Comparison of ENCODE assay signal across 23 cellular contexts in genomic region chr19:33872445-33873320, GRCh38.
A peak's percentile ranks its signal among the peaks of the same experiment; 100 is the strongest.
DNase-seq lines count a peak whose midpoint lies in the region.
"Had no signal": no experiment of that assay in that cellular context is flagged by ENCODE, and none has a peak within 500 bp of the region (broad histone marks: within the 10 kb centered on the region; RNA-seq: fewer than 3 reads in every experiment).

No MANE protein-coding gene starts in this region.

- H2BK5ac ChIP-seq in trophoblast cell (ENCODE audit: low read depth, low read length, poor library complexity): no peak overlapping the region
- H2BK5ac ChIP-seq in mesendoderm (ENCODE audit: low read length): no peak overlapping the region

- H3K36me3 ChIP-seq in trophoblast cell (ENCODE audit: control insufficient read depth in 1 of 2, insufficient read depth in 2 of 2, low read length in 2 of 2): no peaks in the 10 kb centered on the region
- no peaks in the 10 kb centered on the region for H3K36me3 ChIP-seq in mesendoderm (ENCODE audit: control insufficient read depth, insufficient read depth, low read length)
- H3K36me3 ChIP-seq: ovary, tibial nerve had no signal

- no peak overlapping the region for H4K91ac ChIP-seq in trophoblast cell (ENCODE audit: low read depth, low read length)

- H3K18ac ChIP-seq in trophoblast cell (ENCODE audit: low read length) (no peak overlapping the region), mesendoderm (ENCODE audit: low read length) (no peak overlapping the region)

- H4K12ac ChIP-seq in trophoblast cell (ENCODE audit: low read depth, low read length): no peak overlapping the region

- H3K27me3 ChIP-seq in trophoblast cell (ENCODE audit: insufficient read depth, low read length): no peaks in the 10 kb centered on the region
- H3K27me3 ChIP-seq in mesendoderm (ENCODE audit: insufficient read depth, low read length, poor library complexity): no peaks in the 10 kb centered on the region
- H3K27me3 ChIP-seq: ovary, tibial nerve had no signal

- H3K79me1 ChIP-seq in trophoblast cell (ENCODE audit: low read length) (peaks cover 4% of the 10 kb centered on the region), mesendoderm (ENCODE audit: low read length) (no peaks in the 10 kb centered on the region)

- H4K8ac ChIP-seq in trophoblast cell (ENCODE audit: low read depth, low read length) (no peak overlapping the region), mesendoderm (ENCODE audit: low read depth, low read length) (no peak overlapping the region)

- no peak overlapping the region for H2AK5ac ChIP-seq in trophoblast cell (ENCODE audit: low read length)
- H2AK5ac ChIP-seq in mesendoderm (ENCODE audit: low read length): no peak overlapping the region

- no peak overlapping the region for H4K5ac ChIP-seq in mesendoderm (ENCODE audit: low read length)

- H3K79me2 ChIP-seq in trophoblast cell (ENCODE audit: control insufficient read depth, insufficient read depth, low read length, poor library complexity) (no peaks in the 10 kb centered on the region), mesendoderm (ENCODE audit: control insufficient read depth, insufficient read depth, low read length) (no peaks in the 10 kb centered on the region)

- H3K9ac ChIP-seq in trophoblast cell (ENCODE audit: low read length) (no peak overlapping the region), mesendoderm (ENCODE audit: low read length) (no peak overlapping the region)

- H3K27ac ChIP-seq in epithelial cell of prostate (no peak overlapping the region), trophoblast cell (ENCODE audit: low read depth, low read length) (no peak overlapping the region), mesendoderm (ENCODE audit: low read depth, low read length) (no peak overlapping the region)
- H3K27ac ChIP-seq: C4-2B, ovary, tibial nerve had no signal

- H3K4me2 ChIP-seq in trophoblast cell (ENCODE audit: low read length): no peak overlapping the region
- no peak overlapping the region for H3K4me2 ChIP-seq in mesendoderm (ENCODE audit: low read length)

- H2BK120ac ChIP-seq in trophoblast cell (ENCODE audit: insufficient read depth, low read length, poor library complexity) (no peak overlapping the region), mesendoderm (ENCODE audit: low read depth, low read length) (no peak overlapping the region)

- H3K4me1 ChIP-seq in trophoblast cell (ENCODE audit: control insufficient read depth in 1 of 2, insufficient read depth in 2 of 2, low read length in 2 of 2) (peaks cover 4 to 7% of the 10 kb centered on the region in 2 experiments), mesendoderm (ENCODE audit: control insufficient read depth, low read depth, low read length) (no peaks in the 10 kb centered on the region)

- no peak overlapping the region for H2AFZ ChIP-seq in trophoblast cell (ENCODE audit: insufficient read depth, low read length, poor library complexity)

- no peaks in the 10 kb centered on the region for H3K9me3 ChIP-seq in trophoblast cell (ENCODE audit: insufficient read depth, low read depth, low read length)
- H3K9me3 ChIP-seq: ovary, tibial nerve had no signal

- no peak overlapping the region for H3K56ac ChIP-seq in mesendoderm (ENCODE audit: low read length)

- no peak overlapping the region for H2BK12ac ChIP-seq in trophoblast cell (ENCODE audit: low read length)

- H3K4me3 ChIP-seq in trophoblast cell (ENCODE audit: low read depth, low read length) (no peak overlapping the region), mesendoderm (ENCODE audit: low read length) (no peak overlapping the region)
- H3K4me3 ChIP-seq: ovary, tibial nerve had no signal

- H2BK15ac ChIP-seq in mesendoderm (replicated peaks; ENCODE audit: low read depth): no peak overlapping the region

- H3K23ac ChIP-seq in trophoblast cell (ENCODE audit: low read length) (no peak overlapping the region), mesendoderm (ENCODE audit: low read length) (no peak overlapping the region)

- no peak overlapping the region for H3K14ac ChIP-seq in trophoblast cell (ENCODE audit: low read length)

- no CpG with 5 or more reads among the region's 4 CpGs for WGBS in trophoblast cell (ENCODE audit: extremely low coverage, insufficient coverage, insufficient read length)
- no CpG with 5 or more reads among the region's 4 CpGs for WGBS in mesendoderm (ENCODE audit: extremely low coverage, insufficient coverage, low lambda C conversion rate)

- DNase-seq in EL (peak; percentile 52), MV-4-11 (lab: John Stamatoyannopoulos, UW) (peak; percentile 38), epithelial cell of prostate (ENCODE audit: low read depth, low spot score) (peak; percentile 5), trophoblast cell (peak; percentile 8 to 28), mesendoderm (no peak)
- no peak for DNase-seq in stimulated activated CD4-positive, alpha-beta T cell treated with anti-CD3 and anti-CD28 coated beads, Interleukin-4, amount 100 ng/mL, for 24 hours
- DNase-seq in activated T-cell treated with anti-CD3 and anti-CD28 coated beads, Interleukin-2, amount 50 U/mL, for 1 hour: no peak
- DNase-seq: activated CD4-positive, alpha-beta T cell treated with anti-CD3 and anti-CD28 coated beads for 36 hours; activated effector memory CD4-positive, alpha-beta T cell treated with anti-CD3 and anti-CD28 coated beads, Interleukin-2, amount 50 U/mL, for 16 hours; activated T-cell treated with anti-CD3 and anti-CD28 coated beads for 4 hours; central memory CD4-positive, alpha-beta T cell; GOT3; IMR-90; natural killer cell; NCI-H2081 treated with DMSO at 0.1 percent for 48 hours; NCI-H345; NCI-H748 treated with DMSO at 0.1 percent for 48 hours; ovary; retina; small intestine; stimulated activated CD8-positive, alpha-beta memory T cell treated with anti-CD3 and anti-CD28 coated beads, Interleukin-4, amount 100 ng/mL, for 48 hours had no signal

- H3K4ac ChIP-seq in trophoblast cell (ENCODE audit: low read depth, low read length) (no peak overlapping the region), mesendoderm (ENCODE audit: low read depth, low read length) (no peak overlapping the region)

Comparison
In these comparisons a context has a peak if more than half of its experiments do, and no peak if none do; other contexts are left out.
1. DNase-seq: peak in EL (single experiment), MV-4-11 (single experiment), epithelial cell of prostate (single experiment) and trophoblast cell (2 of 2); none in stimulated activated CD4-positive, alpha-beta T cell treated with anti-CD3 and anti-CD28 coated beads, Interleukin-4, amount 100 ng/mL, for 24 hours (single experiment), activated T-cell treated with anti-CD3 and anti-CD28 coated beads, Interleukin-2, amount 50 U/mL, for 1 hour (single experiment) and mesendoderm (single experiment).